ENCODE assay signal across 8 cellular contexts in the genomic region with DNA sequence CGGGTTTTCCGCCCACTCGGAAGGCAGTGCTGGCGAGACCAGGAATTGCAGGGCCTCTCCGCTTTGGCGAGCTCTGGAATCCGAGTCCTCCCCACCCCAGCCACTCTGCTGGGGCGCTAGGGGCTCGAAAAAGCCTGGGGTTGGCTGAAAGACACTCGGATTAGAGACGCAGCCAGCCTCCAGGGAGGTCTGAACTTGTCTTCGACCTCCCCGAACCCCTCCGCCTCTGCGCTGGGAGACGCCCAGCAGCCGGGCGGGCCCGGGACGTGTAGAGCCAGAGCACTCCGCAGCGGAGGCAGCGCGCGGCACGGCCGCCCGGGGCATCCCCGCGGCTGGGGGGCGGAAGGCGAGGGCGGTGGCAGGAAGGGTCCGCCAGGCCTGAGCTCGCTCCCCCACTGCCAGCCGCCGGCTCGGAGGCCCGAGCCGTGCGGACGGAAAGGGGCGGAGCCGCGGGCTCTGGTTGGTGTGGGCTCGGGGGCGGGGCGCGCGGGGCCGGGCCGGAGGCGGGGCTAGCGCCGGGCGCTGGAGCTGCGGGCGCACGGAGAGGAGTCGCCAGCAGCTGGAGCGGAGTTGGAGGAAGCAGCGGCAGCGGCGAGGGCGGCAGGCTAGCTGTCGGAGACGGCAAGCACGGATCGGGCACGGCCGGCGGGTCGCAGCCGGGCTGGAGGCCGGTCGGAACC. TPM values are rescaled to one million over a fixed set of nuclear protein-coding genes. Genes with fewer than 3 reads are reported as not detected.
DNase-seq lines count a peak whose midpoint lies in the region; ATAC-seq and TF ChIP-seq lines count a peak whose summit lies in the region.

Gene PIK3R1, plus strand, starts transcription at position 549 of the 680 bp plus-strand sequence. CDS start 10,920 bp downstream, outside the sequence.

- peaks cover 13% of the 10 kb centered on the region for H3K9me3 Mint-ChIP-seq in activated naive CD8-positive, alpha-beta T cell treated with anti-CD3 and anti-CD28 coated beads, Interleukin-2, amount 50 U/mL, for 24 hours

- peak within 1 kb of the TSS; percentile 99 for H2AFZ ChIP-seq in trophoblast cell (ENCODE audit: insufficient read depth, low read length, poor library complexity)

- peak within 1 kb of the TSS; percentile 82 for H2BK12ac ChIP-seq in trophoblast cell (ENCODE audit: low read length)

- peak within 1 kb of the TSS; percentile 97 for H3K18ac ChIP-seq in trophoblast cell (ENCODE audit: low read length)

- peaks cover 19% of the 10 kb centered on the region for H3K79me1 ChIP-seq in trophoblast cell (ENCODE audit: low read length)

- peak within 1 kb of the TSS; percentile 91 for H4K8ac ChIP-seq in trophoblast cell (ENCODE audit: low read depth, low read length)

- peak in 1 of 2 donors; percentile 91 for TF ChIP-seq EP300 in tibial nerve (IDR thresholded peaks at IDR 0.05)

- in situ Hi-C loops in GM13976 (cut with MboI; ENCODE audit: low sequenced_read_pairs, unreplicated experiment): no loop called here

- H3K9me3 ChIP-seq in cardiac muscle cell (ENCODE audit: low read depth) (no peaks in the 10 kb centered on the region), trophoblast cell (ENCODE audit: insufficient read depth, low read depth, low read length) (peaks cover 7% of the 10 kb centered on the region), tibial nerve (peaks cover 0 to 6% (median under 1%) of the 10 kb centered on the region in 4 donors)

- no peaks in the 10 kb centered on the region for H3K36me3 ChIP-seq in cardiac muscle cell
- peaks cover 1 to 4% of the 10 kb centered on the region in 2 experiments for H3K36me3 ChIP-seq in trophoblast cell (ENCODE audit: control insufficient read depth in 1 of 2, insufficient read depth in 2 of 2, low read length in 2 of 2)
- H3K36me3 ChIP-seq in tibial nerve: peaks cover 0 to 5% (median 0%) of the 10 kb centered on the region in 3 donors

- H3K4me3 ChIP-seq in cardiac muscle cell (peak within 1 kb of the TSS; percentile 63), trophoblast cell (ENCODE audit: low read depth, low read length) (peak within 1 kb of the TSS; percentile 90), tibial nerve (peak within 1 kb of the TSS; percentile 77 to 97 (median 94))

- H2BK5ac ChIP-seq in trophoblast cell (ENCODE audit: low read depth, low read length, poor library complexity): peak within 1 kb of the TSS; percentile 99

- H2AK5ac ChIP-seq in trophoblast cell (ENCODE audit: low read length): no peak within 1 kb of the TSS

- peak within 1 kb of the TSS; percentile 96 for H4K91ac ChIP-seq in trophoblast cell (ENCODE audit: low read depth, low read length)

- no CpG with 5 or more reads among the region's 76 CpGs for WGBS in trophoblast cell (ENCODE audit: extremely low coverage, insufficient coverage, insufficient read length)
- WGBS in tibial nerve, 2 donors: 0 to 2% methylated on average over 9 to 50 of the region's 76 CpGs

- peak within 1 kb of the TSS; percentile 92 for H4K12ac ChIP-seq in trophoblast cell (ENCODE audit: low read depth, low read length)

- peak within 1 kb of the TSS; percentile 94 for H3K14ac ChIP-seq in trophoblast cell (ENCODE audit: low read length)

- peak; percentile 97 for DNase-seq in GM13976 (ENCODE audit: low spot score)
- peak; percentile 94 for DNase-seq in NCI-H1436 (lab: John Stamatoyannopoulos, UW)
- DNase-seq in SW480 (ENCODE audit: low spot score): peak; percentile 89
- peak; percentile 94 for DNase-seq in activated naive CD8-positive, alpha-beta T cell treated with anti-CD3 and anti-CD28 coated beads, Interleukin-2, amount 50 U/mL, for 24 hours
- DNase-seq in cardiac muscle cell (ENCODE audit: low read depth in 1 of 2, low spot score in 1 of 2): peak; percentile 97 to 98
- DNase-seq in trophoblast cell: peak; percentile 93 to 96
- DNase-seq in tibial nerve (ENCODE audit: low spot score in 2 of 2): peak; percentile 92 to 96

- no peaks in the 10 kb centered on the region for H3K27me3 Mint-ChIP-seq in activated naive CD8-positive, alpha-beta T cell treated with anti-CD3 and anti-CD28 coated beads, Interleukin-2, amount 50 U/mL, for 24 hours

- H3K4ac ChIP-seq in trophoblast cell (ENCODE audit: low read depth, low read length): peak within 1 kb of the TSS; percentile 94

- H3K27me3 ChIP-seq in cardiac muscle cell (no peaks in the 10 kb centered on the region), trophoblast cell (ENCODE audit: insufficient read depth, low read length) (no peaks in the 10 kb centered on the region), tibial nerve (no peaks in the 10 kb centered on the region)

- peaks cover 20% of the 10 kb centered on the region for H3K36me3 Mint-ChIP-seq in activated naive CD8-positive, alpha-beta T cell treated with anti-CD3 and anti-CD28 coated beads, Interleukin-2, amount 50 U/mL, for 24 hours (ENCODE audit: low read depth)

- TF ChIP-seq CTCF in GM13976 (IDR thresholded peaks at IDR 0.05; ENCODE audit: borderline replicate concordance, control extremely low read depth, extremely low read depth, insufficient read depth, missing control alignments) (no peak), cardiac muscle cell (IDR thresholded peaks at IDR 0.05; ENCODE audit: low read depth, low read length) (peak; percentile 29), tibial nerve (IDR thresholded peaks at IDR 0.05) (peak; percentile 30 to 83 (median 45))

- H3K79me2 ChIP-seq in trophoblast cell (ENCODE audit: control insufficient read depth, insufficient read depth, low read length, poor library complexity): peaks cover 21% of the 10 kb centered on the region

- ATAC-seq in HG02852 (IDR thresholded peaks at IDR 0.05; ENCODE audit: unreplicated experiment): peak; percentile 76
- ATAC-seq in activated naive CD8-positive, alpha-beta T cell treated with anti-CD3 and anti-CD28 coated beads, Interleukin-2, amount 50 U/mL, for 24 hours: peak; percentile 92

- H3K4me1 Mint-ChIP-seq in activated naive CD8-positive, alpha-beta T cell treated with anti-CD3 and anti-CD28 coated beads, Interleukin-2, amount 50 U/mL, for 24 hours: peaks cover 42% of the 10 kb centered on the region

- H3K4me1 ChIP-seq in cardiac muscle cell (ENCODE audit: low read depth): peaks cover 15% of the 10 kb centered on the region
- peaks cover 0 to 2% of the 10 kb centered on the region in 2 experiments for H3K4me1 ChIP-seq in trophoblast cell (ENCODE audit: control insufficient read depth in 1 of 2, insufficient read depth in 2 of 2, low read length in 2 of 2)
- H3K4me1 ChIP-seq in tibial nerve: peaks cover 0 to 16% (median 4%) of the 10 kb centered on the region in 4 donors

- H2BK120ac ChIP-seq in trophoblast cell (ENCODE audit: insufficient read depth, low read length, poor library complexity): peak within 1 kb of the TSS; percentile 91

- peak; percentile 96 to 99 for TF ChIP-seq POLR2A in tibial nerve (IDR thresholded peaks at IDR 0.05)

- H3K4me3 Mint-ChIP-seq in activated naive CD8-positive, alpha-beta T cell treated with anti-CD3 and anti-CD28 coated beads, Interleukin-2, amount 50 U/mL, for 24 hours: peak within 1 kb of the TSS; percentile 90

- peak within 1 kb of the TSS; percentile 90 for H3K4me2 ChIP-seq in trophoblast cell (ENCODE audit: low read length)

- H3K27ac Mint-ChIP-seq in activated naive CD8-positive, alpha-beta T cell treated with anti-CD3 and anti-CD28 coated beads, Interleukin-2, amount 50 U/mL, for 24 hours: peak within 1 kb of the TSS; percentile 95

- H3K9ac ChIP-seq in trophoblast cell (ENCODE audit: low read length): peak within 1 kb of the TSS; percentile 85

- H3K23ac ChIP-seq in trophoblast cell (ENCODE audit: low read length): no peak within 1 kb of the TSS

- H3K27ac ChIP-seq in cardiac muscle cell (peak within 1 kb of the TSS; percentile 93), trophoblast cell (ENCODE audit: low read depth, low read length) (peak within 1 kb of the TSS; percentile 97), tibial nerve (peak within 1 kb of the TSS; percentile 91 to 98 (median 96))

RNA-seq across cellular contexts. Expression of gene PIK3R1, which starts in this region (rescaled TPM):
- total RNA-seq in cardiac muscle cell (13.3 and 17.5 TPM in 2 replicates), tibial nerve (100 to 1,000 TPM; 166 to 621 (median 433) TPM)
- 15.1 and 15.4 TPM in 2 replicates for polyA plus RNA-seq in cardiac muscle cell
- polyA plus RNA-seq in trophoblast cell (2013): 94.8 and 100 TPM in 2 replicates

Comparison
In these comparisons a context has a peak if more than half of its experiments do, and no peak if none do; other contexts are left out.
1. Peak in every context shown above with its lines: DNase-seq, ATAC-seq, H3K4me3 ChIP-seq and H3K27ac ChIP-seq.